ENCODE assay signal across 23 cellular contexts in genomic region chr4:141676087-141676486, GRCh38.
A peak's percentile ranks its signal among the peaks of the same experiment; 100 is the strongest.
DNase-seq lines count a peak whose midpoint lies in the region; ATAC-seq and TF ChIP-seq lines count a peak whose summit lies in the region.
"Had no signal": no experiment of that assay in that cellular context is flagged by ENCODE, and none has a peak within 500 bp of the region (broad histone marks: within the 10 kb centered on the region; RNA-seq: fewer than 3 reads in every experiment).

No MANE protein-coding gene starts in this region.

- TF ChIP-seq CTCF in WERI-Rb-1 (IDR thresholded peaks at IDR 0.05; ENCODE audit: low read depth, low read length): no peak

- ATAC-seq in HG02970 (IDR thresholded peaks at IDR 0.05; ENCODE audit: low FRiP score, unreplicated experiment) (no peak), GM18870 (IDR thresholded peaks at IDR 0.05; ENCODE audit: unreplicated experiment) (no peak)
- ATAC-seq: K562, PC-3, Right ventricle myocardium inferior, SK-N-SH treated with all-trans-retinoic acid at 6 μM for 48 hours had no signal

- H3K36me3 ChIP-seq in WERI-Rb-1: no peaks in the 10 kb centered on the region
- H3K36me3 ChIP-seq in mucosa of rectum (ENCODE audit: control insufficient read depth in 2 of 2, insufficient read depth in 2 of 2, low read length in 2 of 2): no peaks in the 10 kb centered on the region
- H3K36me3 ChIP-seq: BLaER1 treated with 17β-estradiol and CSF1 and Interleukin-3, amounts not matched to agents 10 nM and 100 nM had no signal

- H3K4me3 ChIP-seq in WERI-Rb-1 (ENCODE audit: low read depth, low read length) (no peak overlapping the region), mucosa of rectum (ENCODE audit: low read length in 2 of 2) (peak overlapping the region in 1 of 2 donors; percentile 24)
- H3K4me3 ChIP-seq: BLaER1 treated with 17β-estradiol and CSF1 and Interleukin-3, amounts not matched to agents 10 nM and 100 nM; GM23248; K562; SJCRH30 had no signal

- no peak overlapping the region for H3K9ac ChIP-seq in mucosa of rectum (ENCODE audit: low read depth in 1 of 2, low read length in 2 of 2)
- H3K9ac ChIP-seq: BLaER1 treated with 17β-estradiol and CSF1 and Interleukin-3, amounts not matched to agents 10 nM and 100 nM; GM23248 had no signal

- H3K9me3 ChIP-seq in WERI-Rb-1 (ENCODE audit: severe bottlenecking): no peaks in the 10 kb centered on the region
- no peaks in the 10 kb centered on the region for H3K9me3 ChIP-seq in mucosa of rectum (ENCODE audit: control insufficient read depth in 2 of 2, low read length in 2 of 2)
- H3K9me3 ChIP-seq: BLaER1 treated with 17β-estradiol and CSF1 and Interleukin-3, amounts not matched to agents 10 nM and 100 nM; SJCRH30 had no signal

- H3K27ac ChIP-seq in WERI-Rb-1: peak overlapping the region; percentile 6; the same call in 1 of the 2 replicates
- peak overlapping the region; percentile 53 to 64 for H3K27ac ChIP-seq in mucosa of rectum (ENCODE audit: low read depth in 2 of 2, low read length in 2 of 2)
- H3K27ac ChIP-seq: BLaER1 treated with 17β-estradiol and CSF1 and Interleukin-3, amounts not matched to agents 10 nM and 100 nM; GM23248; SJCRH30 had no signal

- DNase-seq in NCI-H748 (lab: John Stamatoyannopoulos, UW; ENCODE audit: unreplicated experiment): peak; percentile 1
- DNase-seq in NCI-H748 treated with DMSO at 0.1 percent for 48 hours (lab: John Stamatoyannopoulos, UW): no peak
- DNase-seq in WERI-Rb-1: no peak
- no peak for DNase-seq in stimulated activated CD4-positive, alpha-beta T cell treated with anti-CD3 and anti-CD28 coated beads, Interleukin-1b, Interleukin-23, amount 100 ng/mL, for 48 hours
- no peak for DNase-seq in NCI-H345 treated with DMSO at 0.1 percent for 48 hours (lab: John Stamatoyannopoulos, UW; ENCODE audit: unreplicated experiment)
- DNase-seq: CD4-positive, alpha-beta T cell; GM23248; H7; Kasumi-1; NCI-H1105 treated with DMSO at 0.1 percent for 48 hours; NCI-H146; NCI-H2029; NCI-H526 treated with DMSO at 0.1 percent for 48 hours; NK-92 treated with Interleukin-12 subunit alpha and Interleukin-12 subunit beta, amount 100 ng/mL, for 24 hours; PC-3; SJCRH30 had no signal

- H3K27me3 ChIP-seq in WERI-Rb-1 (ENCODE audit: insufficient read depth, low read depth, severe bottlenecking) (no peaks in the 10 kb centered on the region), mucosa of rectum (ENCODE audit: control insufficient read depth in 2 of 2, insufficient read depth in 2 of 2, low read length in 2 of 2) (no peaks in the 10 kb centered on the region)
- H3K27me3 ChIP-seq: BLaER1 treated with 17β-estradiol and CSF1 and Interleukin-3, amounts not matched to agents 10 nM and 100 nM; SJCRH30 had no signal

- H3K4me1 ChIP-seq in mucosa of rectum (ENCODE audit: control insufficient read depth in 2 of 2, insufficient read depth in 2 of 2, low read length in 2 of 2): peaks cover 6 to 30% of the 10 kb centered on the region in 2 donors
- H3K4me1 ChIP-seq: BLaER1 treated with 17β-estradiol and CSF1 and Interleukin-3, amounts not matched to agents 10 nM and 100 nM; SJCRH30 had no signal
